In genomic region chr2:37615808-37616673, GRCh38 we compare ENCODE assay signal across 7 cellular contexts. TPM values are rescaled to one million over a fixed set of nuclear protein-coding genes. Genes with fewer than 3 reads are reported as not detected.
A peak's percentile ranks its signal among the peaks of the same experiment; 100 is the strongest.
DNase-seq lines count a peak whose midpoint lies in the region; ATAC-seq and TF ChIP-seq lines count a peak whose summit lies in the region.

No MANE protein-coding gene starts in this region.

- H3K4me1 ChIP-seq in prostate gland (replicated peaks) = no peaks in the 10 kb centered on the region

- no peaks in the 10 kb centered on the region for H3K9me3 ChIP-seq in prostate gland

- intact Hi-C loops in prostate gland (cut with DNase I) = no loop called here

- H3K27me3 ChIP-seq in brain microvascular endothelial cell (replicated peaks) (no peaks in the 10 kb centered on the region), prostate gland (replicated peaks; ENCODE audit: insufficient read depth) (no peaks in the 10 kb centered on the region)

- no peaks in the 10 kb centered on the region for H3K36me3 Mint-ChIP-seq in HFFc6 (ENCODE audit: low read depth)

- H3K27ac ChIP-seq in brain microvascular endothelial cell = no peak overlapping the region
- no peak overlapping the region for H3K27ac ChIP-seq in prostate gland

- peak overlapping the region; percentile 32 for H3K27ac Mint-ChIP-seq in HFFc6

- H3K27me3 Mint-ChIP-seq in HFFc6 (ENCODE audit: insufficient read depth) = peaks cover 3% of the 10 kb centered on the region; the same call in 1 of the 2 replicates

- H3K36me3 ChIP-seq in brain microvascular endothelial cell (replicated peaks) = no peaks in the 10 kb centered on the region
- H3K36me3 ChIP-seq in prostate gland = no peaks in the 10 kb centered on the region

- ATAC-seq in esophagus mucosa = peak; percentile 63

- WGBS in prostate gland = 71% methylated on average over 6 of the region's 6 CpGs

- H3K4me3 ChIP-seq in brain microvascular endothelial cell (ENCODE audit: low read depth, low read length) (no peak overlapping the region), prostate gland (no peak overlapping the region)

- H3K9me3 Mint-ChIP-seq in HFFc6 = no peaks in the 10 kb centered on the region

- DNase-seq in HFFc6 = no peak
- DNase-seq in T-helper 22 cell (ENCODE audit: low read depth) = peak; percentile 46
- peak; percentile 47 for DNase-seq in stimulated activated CD8-positive, alpha-beta memory T cell treated with anti-CD3 and anti-CD28 coated beads, Interleukin-12 subunit alpha, Interleukin-12 subunit beta, amount 100 ng/mL, for 1 hour (ENCODE audit: low read depth)
- no peak for DNase-seq in brain microvascular endothelial cell
- DNase-seq in cerebellar cortex (ENCODE audit: low spot score) = no peak
- DNase-seq in prostate gland (ENCODE audit: low spot score) = no peak

- TF ChIP-seq CTCF in HFFc6 (IDR thresholded peaks at IDR 0.05) (no peak), brain microvascular endothelial cell (IDR thresholded peaks at IDR 0.05; ENCODE audit: low read depth, low read length, missing control alignments) (no peak), prostate gland (IDR thresholded peaks at IDR 0.05) (no peak)

- H3K4me3 Mint-ChIP-seq in HFFc6 = no peak overlapping the region

- in situ Hi-C loops in brain microvascular endothelial cell (cut with HindIII; ENCODE audit: low pct_ligation_motif_present, low sequenced_read_pairs) = no loop called here

- peaks cover 49% of the 10 kb centered on the region for H3K4me1 Mint-ChIP-seq in HFFc6 (ENCODE audit: low read depth)

- no peak for TF ChIP-seq POLR2A in prostate gland (IDR thresholded peaks at IDR 0.05)

RNA-seq across cellular contexts. Expression of gene CDC42EP3, which starts 55.4 kb away (rescaled TPM):
- 100 to 1,000 TPM; 159 to 248 (median 201) TPM for total RNA-seq in HFFc6 (2021; fragmentation: NEBNext Ultra II Directional; extraction: Animal tissue kit (Norgen Biotek cat#: 25700))
- 5.9 TPM for total RNA-seq in esophagus mucosa
- total RNA-seq in prostate gland = 10 to 100 TPM; 38.5 to 75.5 TPM

Comparison
In these comparisons a context has a peak if more than half of its experiments do, and no peak if none do; other contexts are left out.
1. DNase-seq: peak in T-helper 22 cell (single experiment) and stimulated activated CD8-positive, alpha-beta memory T cell treated with anti-CD3 and anti-CD28 coated beads, Interleukin-12 subunit alpha, Interleukin-12 subunit beta, amount 100 ng/mL, for 1 hour (single experiment); none in HFFc6 (single experiment), brain microvascular endothelial cell (single experiment), cerebellar cortex (single experiment) and prostate gland (single experiment).